In the genomic region with DNA sequence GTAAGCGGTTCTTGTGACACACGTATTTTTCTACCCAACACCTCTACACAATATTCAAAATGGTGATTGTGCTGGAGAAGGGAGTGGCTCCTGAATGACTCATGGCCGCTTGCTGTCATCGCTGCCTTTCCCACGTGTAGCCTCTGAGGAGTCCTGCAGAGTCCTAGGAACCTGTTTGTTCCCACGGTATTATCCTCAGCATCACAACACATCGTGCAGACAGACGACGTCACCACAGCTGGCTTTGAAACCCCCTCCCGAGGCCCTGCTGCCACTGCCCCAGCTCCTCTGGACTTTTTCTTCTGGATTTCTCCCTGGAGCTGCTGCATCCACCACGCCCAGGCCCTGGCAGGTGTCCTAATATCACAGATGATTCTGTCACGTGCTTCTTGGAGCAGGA, we compare ENCODE assay signal across 30 cellular contexts.
"Had no signal": no experiment of that assay in that cellular context is flagged by ENCODE, and none has a peak within 500 bp of the region (broad histone marks: within the 10 kb centered on the region; RNA-seq: fewer than 3 reads in every experiment).

No MANE protein-coding gene starts in this region.

- H3K4me1 ChIP-seq: ascending aorta, esophagus squamous epithelium had no signal

- H3K9me3 ChIP-seq: ascending aorta, esophagus squamous epithelium had no signal

- H3K36me3 ChIP-seq: ascending aorta, esophagus squamous epithelium, WERI-Rb-1 had no signal

- H3K4me3 ChIP-seq: ascending aorta, coronary artery, dorsolateral prefrontal cortex, esophagus squamous epithelium had no signal

- DNase-seq: activated CD4-positive, alpha-beta memory T cell treated with anti-CD3 and anti-CD28 coated beads, Interleukin-2, amount 10 ng/mL, durations not matched to agents 7 days and 5 days; activated CD4-positive, alpha-beta T cell treated with anti-CD3 and anti-CD28 coated beads for 1 hour; activated CD4-positive, alpha-beta T cell treated with anti-CD3 and anti-CD28 coated beads for 4 hours; activated CD4-positive, alpha-beta T cell treated with anti-CD3 and anti-CD28 coated beads, Interleukin-2, amount 10 ng/mL, durations not matched to agents 7 days and 5 days; activated CD4-positive, alpha-beta T cell treated with anti-CD3 and anti-CD28 coated beads, Interleukin-2, amount 50 U/mL, for 4 hours; activated CD4-positive, CD25-positive, alpha-beta regulatory T cell; activated CD8-positive, alpha-beta memory T cell treated with anti-CD3 and anti-CD28 coated beads, Interleukin-2, amount 50 U/mL, for 48 hours; activated gamma-delta T cell; activated naive CD4-positive, alpha-beta T cell; activated naive CD4-positive, alpha-beta T cell treated with anti-CD3 and anti-CD28 coated beads, Interleukin-2, amount 10 ng/mL, durations not matched to agents 7 days and 5 days; activated naive CD8-positive, alpha-beta T cell treated with anti-CD3 and anti-CD28 coated beads, Interleukin-2, amount 10 ng/mL, durations not matched to agents 7 days and 5 days; activated T-cell treated with anti-CD3 and anti-CD28 coated beads for 4 hours; activated T-cell treated with anti-CD3 and anti-CD28 coated beads, Interleukin-2, amount 50 U/mL, for 24 hours; activated T-cell treated with anti-CD3 and anti-CD28 coated beads, Interleukin-2, amount 50 U/mL, for 72 hours; dorsolateral prefrontal cortex; effector memory CD4-positive, alpha-beta T cell; erythroblast; esophagus squamous epithelium; head of caudate nucleus; T-helper 1 cell; T-helper 17 cell; T1000; WERI-Rb-1 had no signal

- H3K36me3 Mint-ChIP-seq: activated naive CD4-positive, alpha-beta T cell treated with anti-CD3 and anti-CD28 coated beads, Interleukin-2, amount 10 ng/mL, durations not matched to agents 7 days and 5 days; activated naive CD8-positive, alpha-beta T cell treated with anti-CD3 and anti-CD28 coated beads, Interleukin-2, amount 10 ng/mL, durations not matched to agents 7 days and 5 days; brain had no signal

- H3K27me3 Mint-ChIP-seq: activated CD4-positive, alpha-beta memory T cell treated with anti-CD3 and anti-CD28 coated beads, Interleukin-2, amount 10 ng/mL, durations not matched to agents 7 days and 5 days; activated CD4-positive, alpha-beta T cell treated with anti-CD3 and anti-CD28 coated beads, Interleukin-2, amount 10 ng/mL, durations not matched to agents 7 days and 5 days; activated naive CD4-positive, alpha-beta T cell treated with anti-CD3 and anti-CD28 coated beads, Interleukin-2, amount 10 ng/mL, durations not matched to agents 7 days and 5 days; activated naive CD8-positive, alpha-beta T cell treated with anti-CD3 and anti-CD28 coated beads, Interleukin-2, amount 10 ng/mL, durations not matched to agents 7 days and 5 days; brain; dendritic cell treated with granulocyte-macrophage colony-stimulating factor and Interleukin-4, amounts not matched to agents 40 ng/mL and 50 ng/mL, for 4 days had no signal

- H3K27ac ChIP-seq: ascending aorta, coronary artery, dorsolateral prefrontal cortex, esophagus squamous epithelium, WERI-Rb-1 had no signal

- ATAC-seq: activated naive CD4-positive, alpha-beta T cell treated with anti-CD3 and anti-CD28 coated beads, Interleukin-2, amount 50 U/mL, for 72 hours; activated T-cell treated with anti-CD3 and anti-CD28 coated beads, Interleukin-2, amount 50 U/mL, for 72 hours; T-helper 17 cell had no signal

- H3K27me3 ChIP-seq: ascending aorta had no signal

- H3K4me3 Mint-ChIP-seq: activated CD4-positive, alpha-beta memory T cell treated with anti-CD3 and anti-CD28 coated beads, Interleukin-2, amount 10 ng/mL, durations not matched to agents 7 days and 5 days; activated CD4-positive, alpha-beta T cell treated with anti-CD3 and anti-CD28 coated beads, Interleukin-2, amount 10 ng/mL, durations not matched to agents 7 days and 5 days; activated naive CD4-positive, alpha-beta T cell treated with anti-CD3 and anti-CD28 coated beads, Interleukin-2, amount 10 ng/mL, durations not matched to agents 7 days and 5 days; activated naive CD8-positive, alpha-beta T cell treated with anti-CD3 and anti-CD28 coated beads, Interleukin-2, amount 10 ng/mL, durations not matched to agents 7 days and 5 days; activated T-cell treated with anti-CD3 and anti-CD28 coated beads, Interleukin-2, amount 50 U/mL, for 24 hours; activated T-cell treated with anti-CD3 and anti-CD28 coated beads, Interleukin-2, amount 50 U/mL, for 72 hours; brain; central memory CD8-positive, alpha-beta T cell; dendritic cell treated with granulocyte-macrophage colony-stimulating factor and Interleukin-4, amounts not matched to agents 40 ng/mL and 50 ng/mL, for 4 days; T-helper 17 cell; T-helper 2 cell treated with Interferon-gamma antibody and Interleukin-4, amounts not matched to agents 5 μg/mL and 100 μg/mL, for 36 hours had no signal

- H3K27ac Mint-ChIP-seq: activated CD4-positive, alpha-beta memory T cell treated with anti-CD3 and anti-CD28 coated beads, Interleukin-2, amount 10 ng/mL, durations not matched to agents 7 days and 5 days; activated CD4-positive, alpha-beta T cell treated with anti-CD3 and anti-CD28 coated beads, Interleukin-2, amount 10 ng/mL, durations not matched to agents 7 days and 5 days; activated naive CD4-positive, alpha-beta T cell treated with anti-CD3 and anti-CD28 coated beads, Interleukin-2, amount 10 ng/mL, durations not matched to agents 7 days and 5 days; activated naive CD4-positive, alpha-beta T cell treated with anti-CD3 and anti-CD28 coated beads, Interleukin-2, amount 50 U/mL, for 72 hours; activated naive CD8-positive, alpha-beta T cell treated with anti-CD3 and anti-CD28 coated beads, Interleukin-2, amount 10 ng/mL, durations not matched to agents 7 days and 5 days; activated T-cell treated with anti-CD3 and anti-CD28 coated beads, Interleukin-2, amount 50 U/mL, for 24 hours; activated T-cell treated with anti-CD3 and anti-CD28 coated beads, Interleukin-2, amount 50 U/mL, for 72 hours; brain; dendritic cell treated with granulocyte-macrophage colony-stimulating factor and Interleukin-4, amounts not matched to agents 40 ng/mL and 50 ng/mL, for 4 days; T-helper 17 cell; T-helper 2 cell treated with Interferon-gamma antibody and Interleukin-4, amounts not matched to agents 5 μg/mL and 100 μg/mL, for 36 hours had no signal

- H3K9me3 Mint-ChIP-seq: activated CD4-positive, alpha-beta memory T cell treated with anti-CD3 and anti-CD28 coated beads, Interleukin-2, amount 10 ng/mL, durations not matched to agents 7 days and 5 days; activated CD4-positive, alpha-beta T cell treated with anti-CD3 and anti-CD28 coated beads, Interleukin-2, amount 10 ng/mL, durations not matched to agents 7 days and 5 days; activated naive CD4-positive, alpha-beta T cell treated with anti-CD3 and anti-CD28 coated beads, Interleukin-2, amount 10 ng/mL, durations not matched to agents 7 days and 5 days; activated naive CD4-positive, alpha-beta T cell treated with anti-CD3 and anti-CD28 coated beads, Interleukin-2, amount 50 U/mL, for 72 hours; activated naive CD8-positive, alpha-beta T cell treated with anti-CD3 and anti-CD28 coated beads, Interleukin-2, amount 10 ng/mL, durations not matched to agents 7 days and 5 days; activated T-cell treated with anti-CD3 and anti-CD28 coated beads, Interleukin-2, amount 50 U/mL, for 24 hours; activated T-cell treated with anti-CD3 and anti-CD28 coated beads, Interleukin-2, amount 50 U/mL, for 72 hours; central memory CD8-positive, alpha-beta T cell; T-helper 2 cell treated with Interferon-gamma antibody and Interleukin-4, amounts not matched to agents 5 μg/mL and 100 μg/mL, for 36 hours had no signal

- H3K4me1 Mint-ChIP-seq: activated CD4-positive, alpha-beta memory T cell treated with anti-CD3 and anti-CD28 coated beads, Interleukin-2, amount 10 ng/mL, durations not matched to agents 7 days and 5 days; activated CD4-positive, alpha-beta T cell treated with anti-CD3 and anti-CD28 coated beads, Interleukin-2, amount 10 ng/mL, durations not matched to agents 7 days and 5 days; activated naive CD4-positive, alpha-beta T cell treated with anti-CD3 and anti-CD28 coated beads, Interleukin-2, amount 10 ng/mL, durations not matched to agents 7 days and 5 days; activated naive CD8-positive, alpha-beta T cell treated with anti-CD3 and anti-CD28 coated beads, Interleukin-2, amount 10 ng/mL, durations not matched to agents 7 days and 5 days; central memory CD8-positive, alpha-beta T cell had no signal
